30 cellular contexts compared by ENCODE assay signal in genomic region chrX:46595084-46595483, GRCh38.
"Had no signal": no experiment of that assay in that cellular context is flagged by ENCODE, and none has a peak within 500 bp of the region (broad histone marks: within the 10 kb centered on the region; RNA-seq: fewer than 3 reads in every experiment).

No MANE protein-coding gene starts in this region.

- H3K4me3 ChIP-seq: ascending aorta, breast epithelium, cardiac muscle cell, colonic mucosa, gastrocnemius medialis, heart left ventricle, hepatocyte had no signal

- H3K4me3 Mint-ChIP-seq: activated B cell treated with CpG ODN at 0.5 μM for 24 hours; activated CD8-positive, alpha-beta T cell treated with anti-CD3 and anti-CD28 coated beads for 36 hours; activated naive CD4-positive, alpha-beta T cell treated with anti-CD3 and anti-CD28 coated beads, Interleukin-2, amount 10 ng/mL, durations not matched to agents 7 days and 5 days; activated naive CD8-positive, alpha-beta T cell treated with anti-CD3 and anti-CD28 coated beads, Interleukin-2, amount 10 ng/mL, durations not matched to agents 7 days and 5 days; brain had no signal

- H3K27me3 Mint-ChIP-seq: activated B cell treated with CpG ODN at 0.5 μM for 24 hours; activated CD8-positive, alpha-beta T cell treated with anti-CD3 and anti-CD28 coated beads for 36 hours; activated naive CD4-positive, alpha-beta T cell treated with anti-CD3 and anti-CD28 coated beads, Interleukin-2, amount 10 ng/mL, durations not matched to agents 7 days and 5 days; activated naive CD8-positive, alpha-beta T cell treated with anti-CD3 and anti-CD28 coated beads, Interleukin-2, amount 10 ng/mL, durations not matched to agents 7 days and 5 days; brain had no signal

- H3K27me3 ChIP-seq: ascending aorta, cardiac muscle cell, colonic mucosa, gastrocnemius medialis, heart left ventricle, hepatocyte had no signal

- H3K4me1 ChIP-seq: breast epithelium, colonic mucosa had no signal

- H3K9me3 Mint-ChIP-seq: activated B cell treated with CpG ODN at 0.5 μM for 24 hours; activated CD8-positive, alpha-beta T cell treated with anti-CD3 and anti-CD28 coated beads for 36 hours; activated naive CD4-positive, alpha-beta T cell treated with anti-CD3 and anti-CD28 coated beads, Interleukin-2, amount 10 ng/mL, durations not matched to agents 7 days and 5 days; activated naive CD4-positive, alpha-beta T cell treated with anti-CD3 and anti-CD28 coated beads, Interleukin-2, amount 50 U/mL, for 72 hours; activated naive CD8-positive, alpha-beta T cell treated with anti-CD3 and anti-CD28 coated beads, Interleukin-2, amount 10 ng/mL, durations not matched to agents 7 days and 5 days had no signal

- ATAC-seq: activated CD4-positive, CD25-positive, alpha-beta regulatory T cell treated with anti-CD3 and anti-CD28 coated beads, Interleukin-2, amount 50 U/mL, for 24 hours; activated CD8-positive, alpha-beta T cell treated with anti-CD3 and anti-CD28 coated beads for 36 hours; activated naive CD4-positive, alpha-beta T cell treated with anti-CD3 and anti-CD28 coated beads, Interleukin-2, amount 50 U/mL, for 72 hours; esophagus mucosa; gastrocnemius medialis; heart left ventricle had no signal

- H3K36me3 ChIP-seq: ascending aorta, breast epithelium, cardiac muscle cell, colonic mucosa, gastrocnemius medialis, heart left ventricle had no signal

- H3K27ac ChIP-seq: ascending aorta, breast epithelium, cardiac muscle cell, colonic mucosa, gastrocnemius medialis, hepatocyte, VCaP had no signal

- H3K27ac Mint-ChIP-seq: activated B cell treated with CpG ODN at 0.5 μM for 24 hours; activated CD8-positive, alpha-beta T cell treated with anti-CD3 and anti-CD28 coated beads for 36 hours; activated naive CD4-positive, alpha-beta T cell treated with anti-CD3 and anti-CD28 coated beads, Interleukin-2, amount 10 ng/mL, durations not matched to agents 7 days and 5 days; activated naive CD4-positive, alpha-beta T cell treated with anti-CD3 and anti-CD28 coated beads, Interleukin-2, amount 50 U/mL, for 72 hours; activated naive CD8-positive, alpha-beta T cell treated with anti-CD3 and anti-CD28 coated beads, Interleukin-2, amount 10 ng/mL, durations not matched to agents 7 days and 5 days; brain had no signal

- DNase-seq: activated B cell treated with CpG ODN at 0.5 μM for 24 hours; activated CD4-positive, alpha-beta T cell treated with anti-CD3 and anti-CD28 coated beads for 48 hours; activated CD4-positive, alpha-beta T cell treated with anti-CD3 and anti-CD28 coated beads, Interleukin-2, amount 50 U/mL, for 1 hour; activated CD4-positive, alpha-beta T cell treated with anti-CD3 and anti-CD28 coated beads, Interleukin-2, amount 50 U/mL, for 48 hours; activated CD8-positive, alpha-beta memory T cell treated with anti-CD3 and anti-CD28 coated beads for 24 hours; activated CD8-positive, alpha-beta T cell treated with anti-CD3 and anti-CD28 coated beads for 36 hours; activated gamma-delta T cell; activated naive CD4-positive, alpha-beta T cell; activated naive CD4-positive, alpha-beta T cell treated with anti-CD3 and anti-CD28 coated beads, Interleukin-2, amount 10 ng/mL, durations not matched to agents 7 days and 5 days; activated naive CD8-positive, alpha-beta T cell treated with anti-CD3 and anti-CD28 coated beads, Interleukin-2, amount 10 ng/mL, durations not matched to agents 7 days and 5 days; activated T-cell treated with anti-CD3 and anti-CD28 coated beads, Interleukin-2, amount 50 U/mL, for 1 hour; activated T-cell treated with anti-CD3 and anti-CD28 coated beads, Interleukin-2, amount 50 U/mL, for 48 hours; central memory CD4-positive, alpha-beta T cell; cerebellar nuclear complex; colonic mucosa; effector CD8-positive, alpha-beta T cell; foreskin fibroblast; gastrocnemius medialis; glutamatergic neuron; heart left ventricle; T-helper 2 cell had no signal

- H3K9me3 ChIP-seq: ascending aorta, breast epithelium, colonic mucosa, gastrocnemius medialis, heart left ventricle had no signal

- H3K36me3 Mint-ChIP-seq: activated naive CD4-positive, alpha-beta T cell treated with anti-CD3 and anti-CD28 coated beads, Interleukin-2, amount 50 U/mL, for 72 hours; brain had no signal
